15 cellular contexts compared by ENCODE assay signal in genomic region chr3:10336761-10337160, GRCh38. TPM values are rescaled to one million over a fixed set of nuclear protein-coding genes. Genes with fewer than 3 reads are reported as not detected.
DNase-seq lines count a peak whose midpoint lies in the region; ATAC-seq lines count a peak whose summit lies in the region.
"Had no signal": no experiment of that assay in that cellular context is flagged by ENCODE, and none has a peak within 500 bp of the region (broad histone marks: within the 10 kb centered on the region; RNA-seq: fewer than 3 reads in every experiment).

No MANE protein-coding gene starts in this region.

- no peaks in the 10 kb centered on the region for H3K36me3 Mint-ChIP-seq in stimulated activated effector memory CD8-positive, alpha-beta T cell treated with anti-CD3 and anti-CD28 coated beads, Interleukin-12 subunit alpha, Interleukin-12 subunit beta, amount 100 ng/mL, for 72 hours
- H3K36me3 Mint-ChIP-seq: CD14-positive monocyte; CD4-positive, alpha-beta memory T cell had no signal

- H3K27ac ChIP-seq in BLaER1 treated with 17β-estradiol and CSF1 and Interleukin-3, amounts not matched to agents 10 nM and 100 nM, result peak overlapping the region in 2 of 11 experiments; percentile 19 to 73; a peak in 3 of 22 replicates
- H3K27ac ChIP-seq in angular gyrus (ENCODE audit: low read depth, low read length) (peak overlapping the region; percentile 67), neuronal stem cell (replicated peaks; ENCODE audit: low read length) (no peak overlapping the region)
- H3K27ac ChIP-seq: HL-60 had no signal

- WGBS in neuronal stem cell (ENCODE audit: extremely low coverage in 2 of 2, insufficient read length in 2 of 2, insufficient replicate concordance in 1 of 2), 2 donors, result no CpG with 5 or more reads among the region's 11 CpGs

- peak overlapping the region; percentile 81 for H2AK5ac ChIP-seq in neuronal stem cell (ENCODE audit: low read depth, low read length)

- peak overlapping the region; percentile 68 for H2BK5ac ChIP-seq in neuronal stem cell (ENCODE audit: low read length)

- H3K9ac ChIP-seq in BLaER1 treated with 17β-estradiol and CSF1 and Interleukin-3, amounts not matched to agents 10 nM and 100 nM, result peak overlapping the region in 1 of 11 experiments; percentile 19; a peak in 2 of 22 replicates
- H3K9ac ChIP-seq in neuronal stem cell (ENCODE audit: low read depth, low read length, poor library complexity), result no peak overlapping the region

- H3K9me3 ChIP-seq in BLaER1 treated with 17β-estradiol and CSF1 and Interleukin-3, amounts not matched to agents 10 nM and 100 nM (replicated peaks in 1 of 11), result no peaks in the 10 kb centered on the region
- no peaks in the 10 kb centered on the region for H3K9me3 ChIP-seq in neuronal stem cell (replicated peaks in 1 of 2; ENCODE audit: control insufficient read depth in 2 of 2, insufficient read depth in 1 of 2, low read depth in 1 of 2, low read length in 2 of 2)

- H2BK120ac ChIP-seq in neuronal stem cell (ENCODE audit: low read depth, low read length), result no peak overlapping the region

- H3K79me1 ChIP-seq in neuronal stem cell (ENCODE audit: low read depth, low read length), result no peaks in the 10 kb centered on the region

- H4K8ac ChIP-seq in neuronal stem cell (ENCODE audit: low read depth, low read length), result no peak overlapping the region

- no peak overlapping the region for H3K4me3 ChIP-seq in BLaER1 treated with 17β-estradiol and CSF1 and Interleukin-3, amounts not matched to agents 10 nM and 100 nM
- H3K4me3 ChIP-seq in neuronal stem cell (ENCODE audit: low read length in 2 of 2), result no peak overlapping the region
- H3K4me3 ChIP-seq: GM12878 had no signal

- no peaks in the 10 kb centered on the region for H3K9me3 Mint-ChIP-seq in stimulated activated effector memory CD8-positive, alpha-beta T cell treated with anti-CD3 and anti-CD28 coated beads, Interleukin-12 subunit alpha, Interleukin-12 subunit beta, amount 100 ng/mL, for 72 hours
- H3K9me3 Mint-ChIP-seq: CD14-positive monocyte; CD4-positive, alpha-beta memory T cell had no signal

- peak overlapping the region; percentile 80 for H3K27ac Mint-ChIP-seq in stimulated activated effector memory CD8-positive, alpha-beta T cell treated with anti-CD3 and anti-CD28 coated beads, Interleukin-12 subunit alpha, Interleukin-12 subunit beta, amount 100 ng/mL, for 72 hours
- H3K27ac Mint-ChIP-seq: CD14-positive monocyte; CD4-positive, alpha-beta memory T cell had no signal

- peak overlapping the region; percentile 17 for H3K14ac ChIP-seq in neuronal stem cell (ENCODE audit: low read length)

- H3K18ac ChIP-seq in neuronal stem cell (ENCODE audit: low read length), result no peak overlapping the region

- ATAC-seq in stimulated activated effector memory CD8-positive, alpha-beta T cell treated with anti-CD3 and anti-CD28 coated beads, Interleukin-12 subunit alpha, Interleukin-12 subunit beta, amount 100 ng/mL, for 72 hours, result no peak
- ATAC-seq in esophagus mucosa (no peak), GM19455 (IDR thresholded peaks at IDR 0.05; ENCODE audit: unreplicated experiment) (no peak)
- ATAC-seq: GM12878 had no signal

- no peak overlapping the region for H2AFZ ChIP-seq in neuronal stem cell (ENCODE audit: low read length)

- peaks cover 56 to 100% (median 93%) of the 10 kb centered on the region in 10 experiments for H3K4me1 ChIP-seq in BLaER1 treated with 17β-estradiol and CSF1 and Interleukin-3, amounts not matched to agents 10 nM and 100 nM
- peaks cover 4 to 6% of the 10 kb centered on the region in 2 donors for H3K4me1 ChIP-seq in neuronal stem cell (ENCODE audit: control insufficient read depth in 2 of 2, insufficient read depth in 1 of 2, low read depth in 1 of 2, low read length in 2 of 2)

- peak overlapping the region; percentile 30 for H2BK15ac ChIP-seq in neuronal stem cell (ENCODE audit: low read length)

- H3K23ac ChIP-seq in neuronal stem cell (ENCODE audit: low read depth, low read length, poor library complexity), result no peak overlapping the region

- no peaks in the 10 kb centered on the region for H3K4me1 Mint-ChIP-seq in stimulated activated effector memory CD8-positive, alpha-beta T cell treated with anti-CD3 and anti-CD28 coated beads, Interleukin-12 subunit alpha, Interleukin-12 subunit beta, amount 100 ng/mL, for 72 hours

- no peak overlapping the region for H3K4me3 Mint-ChIP-seq in stimulated activated effector memory CD8-positive, alpha-beta T cell treated with anti-CD3 and anti-CD28 coated beads, Interleukin-12 subunit alpha, Interleukin-12 subunit beta, amount 100 ng/mL, for 72 hours
- H3K4me3 Mint-ChIP-seq: B cell; CD14-positive monocyte; CD4-positive, alpha-beta memory T cell had no signal

- no peak overlapping the region for H3K4ac ChIP-seq in neuronal stem cell (ENCODE audit: low read length)

- no peak for DNase-seq in neuronal stem cell (ENCODE audit: low spot score)
- no peak for DNase-seq in stimulated activated effector memory CD8-positive, alpha-beta T cell treated with anti-CD3 and anti-CD28 coated beads, Interleukin-12 subunit alpha, Interleukin-12 subunit beta, amount 100 ng/mL, for 72 hours (ENCODE audit: low spot score in 2 of 2)
- DNase-seq in effector CD4-positive, alpha-beta T cell, result no peak
- DNase-seq: CD4-positive, alpha-beta memory T cell; HCEC 1CT had no signal

- no peak overlapping the region for H4K91ac ChIP-seq in neuronal stem cell (ENCODE audit: low read depth, low read length, poor library complexity)

- no peak overlapping the region for H2BK12ac ChIP-seq in neuronal stem cell (ENCODE audit: low read length)

- H3K4me2 ChIP-seq in BLaER1 treated with 17β-estradiol and CSF1 and Interleukin-3, amounts not matched to agents 10 nM and 100 nM, result peak overlapping the region in 8 of 11 experiments; percentile 88 to 99 (median 95); a peak in 16 of 22 replicates
- H3K4me2 ChIP-seq in neuronal stem cell (ENCODE audit: insufficient read depth, low read length, poor library complexity, severe bottlenecking), result no peak overlapping the region

- peaks cover 0 to 16% (median 0%) of the 10 kb centered on the region in 11 experiments; a peak in 5 of 22 replicates for H3K36me3 ChIP-seq in BLaER1 treated with 17β-estradiol and CSF1 and Interleukin-3, amounts not matched to agents 10 nM and 100 nM
- H3K36me3 ChIP-seq in neuronal stem cell (replicated peaks in 1 of 2; ENCODE audit: control insufficient read depth in 2 of 2, insufficient read depth in 2 of 2, low read length in 2 of 2), result no peaks in the 10 kb centered on the region

- H3K27me3 ChIP-seq in BLaER1 treated with 17β-estradiol and CSF1 and Interleukin-3, amounts not matched to agents 10 nM and 100 nM, result no peaks in the 10 kb centered on the region
- peaks cover 0 to 46% (median 0%) of the 10 kb centered on the region in 3 experiments for H3K27me3 ChIP-seq in neuronal stem cell (ENCODE audit: control insufficient read depth in 3 of 3, insufficient read depth in 3 of 3, low read depth in 1 of 3, low read length in 3 of 3)

- H4K20me1 ChIP-seq in BLaER1 treated with 17β-estradiol and CSF1 and Interleukin-3, amounts not matched to agents 10 nM and 100 nM, result 0 out of 22 replicates have a peak, but pooled peaks cover 0 to 5% (median 0%) of the 10 kb centered on the region in 11 experiments

RNA-seq across cellular contexts. Expression of gene SEC13, which starts 15.8 kb away (rescaled TPM):
- polyA plus RNA-seq in neuronal stem cell (2013, experiment 1 of 2), result 103 TPM
- polyA plus RNA-seq in neuronal stem cell (2013, experiment 2 of 2), result 99.6 TPM
- total RNA-seq in esophagus mucosa, result 77.4 TPM

RNA-seq across cellular contexts. Expression of gene GHRL, which starts 44.0 kb away (rescaled TPM):
- polyA plus RNA-seq in neuronal stem cell (2013, experiment 1 of 2), result not detected
- 0.21 TPM for polyA plus RNA-seq in neuronal stem cell (2013, experiment 2 of 2)
- total RNA-seq in esophagus mucosa, result 0.76 TPM
- total RNA-seq: A172, H4 had no signal
